In the genomic region with DNA sequence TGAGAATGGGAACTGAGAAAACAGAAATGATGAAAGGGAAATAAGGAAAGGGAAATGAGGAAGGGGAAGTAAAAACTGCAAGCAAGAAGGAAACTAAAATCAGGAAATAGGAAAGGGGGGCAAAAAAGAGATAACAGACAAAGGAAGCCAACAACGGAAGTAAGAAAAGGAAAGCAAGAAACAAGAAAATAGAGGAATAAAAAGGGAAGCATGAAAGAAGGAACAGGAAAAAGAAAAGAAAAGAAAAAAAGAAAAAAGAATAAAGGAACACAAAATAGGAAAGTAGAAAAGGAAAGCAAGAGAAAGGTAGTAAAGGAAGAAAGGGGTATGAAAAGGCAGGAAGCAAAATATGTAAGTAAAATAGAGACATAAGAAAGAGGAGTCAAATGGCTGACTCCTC, we compare ENCODE assay signal across 26 cellular contexts.
"Had no signal": no experiment of that assay in that cellular context is flagged by ENCODE, and none has a peak within 500 bp of the region (broad histone marks: within the 10 kb centered on the region; RNA-seq: fewer than 3 reads in every experiment).

No MANE protein-coding gene starts in this region.

- H3K36me3 ChIP-seq: left ventricle myocardium inferior, pancreas, prostate gland, tibial nerve, uterus had no signal

- ATAC-seq: mucosa of descending colon; naive thymus-derived CD8-positive, alpha-beta T cell; pancreas; right cardiac atrium; sciatic nerve; stimulated activated naive CD8-positive, alpha-beta T cell treated with anti-CD3 and anti-CD28 coated beads, Interleukin-15, amount 100 ng/mL, for 72 hours had no signal

- H3K4me3 Mint-ChIP-seq: naive thymus-derived CD8-positive, alpha-beta T cell; nephron; neural crest cell; stimulated activated naive CD8-positive, alpha-beta T cell treated with anti-CD3 and anti-CD28 coated beads, Interleukin-15, amount 100 ng/mL, for 72 hours; type B pancreatic cell had no signal

- H3K27ac ChIP-seq: left ventricle myocardium inferior, pancreas, prostate gland, skin epidermis, tibial nerve, uterus had no signal

- H3K9me3 Mint-ChIP-seq: type B pancreatic cell had no signal

- H3K27me3 Mint-ChIP-seq: stimulated activated naive CD8-positive, alpha-beta T cell treated with anti-CD3 and anti-CD28 coated beads, Interleukin-15, amount 100 ng/mL, for 72 hours had no signal

- H3K36me3 Mint-ChIP-seq: type B pancreatic cell had no signal

- H3K4me3 ChIP-seq: left ventricle myocardium inferior, lung, mucosa of descending colon, pancreas, prostate gland, skin epidermis, tibial nerve, uterus had no signal

- H3K27ac Mint-ChIP-seq: naive thymus-derived CD8-positive, alpha-beta T cell; nephron; stimulated activated naive CD8-positive, alpha-beta T cell treated with anti-CD3 and anti-CD28 coated beads, Interleukin-15, amount 100 ng/mL, for 72 hours; type B pancreatic cell had no signal

- H3K9me3 ChIP-seq: left ventricle myocardium inferior, mucosa of descending colon, pancreas, prostate gland, tibial nerve, uterus had no signal

- DNase-seq: islet precursor cell; left ventricle myocardium inferior; midbrain; mucosa of descending colon; naive thymus-derived CD8-positive, alpha-beta T cell; nucleus accumbens; pancreas; posterior cingulate gyrus; retina; right cardiac atrium; stimulated activated CD4-positive, alpha-beta T cell treated with anti-CD3 and anti-CD28 coated beads, Interleukin-12 subunit alpha, Interleukin-12 subunit beta, amount 100 ng/mL, for 4 hours; stimulated activated CD4-positive, alpha-beta T cell treated with anti-CD3 and anti-CD28 coated beads, Interleukin-15, amount 100 ng/mL, for 24 hours; stimulated activated CD4-positive, alpha-beta T cell treated with anti-CD3 and anti-CD28 coated beads, Interleukin-2, amount 100 ng/mL, for 24 hours; stimulated activated CD4-positive, alpha-beta T cell treated with anti-CD3 and anti-CD28 coated beads, Interleukin-4, amount 100 ng/mL, for 1 hour; stimulated activated naive CD4-positive, alpha-beta T cell treated with Interleukin-2 at 50 U/mL for 16 hours; stimulated activated naive CD8-positive, alpha-beta T cell treated with anti-CD3 and anti-CD28 coated beads, Interleukin-15, amount 100 ng/mL, for 72 hours; substantia nigra; uterus had no signal

- H3K4me1 Mint-ChIP-seq: nephron; stimulated activated naive CD8-positive, alpha-beta T cell treated with anti-CD3 and anti-CD28 coated beads, Interleukin-15, amount 100 ng/mL, for 72 hours had no signal

- H3K4me1 ChIP-seq: left ventricle myocardium inferior, pancreas, prostate gland, tibial nerve, uterus had no signal
